In genomic region chr17:42016952-42017865, GRCh38 we compare ENCODE assay signal across 8 cellular contexts. TPM values are rescaled to one million over a fixed set of nuclear protein-coding genes. Genes with fewer than 3 reads are reported as not detected.
DNase-seq lines count a peak whose midpoint lies in the region; ATAC-seq, FAIRE-seq and TF ChIP-seq lines count a peak whose summit lies in the region.

Gene DNAJC7 (minus strand): TSS chr17:42017439. CDS start chr17:42017416, 23 bp downstream.

- H3K27me3 ChIP-seq in left ventricle myocardium inferior (ENCODE audit: low read depth) = no peaks in the 10 kb centered on the region
- H3K27me3 ChIP-seq in prostate gland (replicated peaks; ENCODE audit: insufficient read depth) = no peaks in the 10 kb centered on the region

- ATAC-seq in HG02840 (IDR thresholded peaks at IDR 0.05; ENCODE audit: low FRiP score, unreplicated experiment) = peak; percentile 67

- intact Hi-C loops in T-helper 1 cell treated with Interleukin-12 subunit alpha and Interleukin-12 subunit beta and Interleukin-4 antibody, amounts not matched to agents 30 ng/mL and 1 ng/mL, for 36 hours (cut with micrococcal nuclease) = loop anchor here (1.0 to 5.0 kb wide), 9 partner anchors 51 to 520 kb away; partner anchors contain the start of genes CNP, KCNH4, KLHL11 and NAGLU
- intact Hi-C loops in left ventricle myocardium inferior (cut with micrococcal nuclease) (no loop called here), prostate gland (cut with DNase I) (loop anchor here (5.0 kb wide), 1 partner anchor 50 kb away; the partner anchor contains the start of gene CNP)

- H3K4me3 ChIP-seq in left ventricle myocardium inferior (peak within 1 kb of the TSS; percentile 84), prostate gland (peak within 1 kb of the TSS; percentile 85 to 89)

- H3K36me3 ChIP-seq in left ventricle myocardium inferior = peaks cover 8% of the 10 kb centered on the region
- peaks cover 0 to under 1% of the 10 kb centered on the region in 2 donors for H3K36me3 ChIP-seq in prostate gland

- H3K9me3 ChIP-seq in left ventricle myocardium inferior (replicated peaks) (no peaks in the 10 kb centered on the region), prostate gland (no peaks in the 10 kb centered on the region)

- TF ChIP-seq POLR2A in GM12891 (IDR thresholded peaks at IDR 0.05; ENCODE audit: low read depth, low read length) = peak; percentile 95
- peak; percentile 67 for TF ChIP-seq POLR2A in prostate gland (IDR thresholded peaks at IDR 0.05)

- WGBS in prostate gland = under 1% methylated on average over 48 of the region's 70 CpGs

- TF ChIP-seq CTCF in left ventricle myocardium inferior (IDR thresholded peaks at IDR 0.05; ENCODE audit: borderline replicate concordance) (no peak), prostate gland (IDR thresholded peaks at IDR 0.05) (peak in 2 of 4 experiments; percentile 38)

- H3K4me1 ChIP-seq in left ventricle myocardium inferior (peaks cover 84% of the 10 kb centered on the region), prostate gland (replicated peaks) (peaks cover 8% of the 10 kb centered on the region)

- peak; percentile 91 for DNase-seq in GM12891 (ENCODE audit: insufficient read length, low spot score)
- peak; percentile 94 for DNase-seq in NCI-H146 (lab: John Stamatoyannopoulos, UW)
- peak; percentile 89 for DNase-seq in amniotic epithelial cell (ENCODE audit: low read depth)
- peak; percentile 92 for DNase-seq in left ventricle myocardium inferior
- DNase-seq in prostate gland (ENCODE audit: low spot score) = peak; percentile 89
- peak; percentile 90 for DNase-seq in ureter (ENCODE audit: low spot score)

- H3K27ac ChIP-seq in left ventricle myocardium inferior (replicated peaks) (peak within 1 kb of the TSS; percentile 90), prostate gland (peak within 1 kb of the TSS; percentile 90 to 93)

- FAIRE-seq in GM12891 (lab: Jason Lieb, UNC) = peak; percentile 93

TF ChIP-seq in GM12891, 5 proteins besides CTCF, POLR2A, EP300 and RAD21:
- peak; percentile 94 for TF ChIP-seq POLR2AphosphoS5 (IDR thresholded peaks at IDR 0.05; ENCODE audit: low read depth, low read length)
- TF ChIP-seq SPI1 (IDR thresholded peaks at IDR 0.05; ENCODE audit: low read depth, low read length) = peak; percentile 33; the same call in 1 of the 2 replicates
- peak; percentile 97 for TF ChIP-seq TAF1 (IDR thresholded peaks at IDR 0.05; ENCODE audit: low read depth, low read length)
- no peak for TF ChIP-seq POU2F2 (IDR thresholded peaks at IDR 0.05; ENCODE audit: low read depth, low read length)
- no peak for TF ChIP-seq PAX5 (IDR thresholded peaks at IDR 0.05; ENCODE audit: insufficient read depth, low read length, severe bottlenecking)

RNA-seq across cellular contexts. Expression of gene DNAJC7, which starts in this region (rescaled TPM):
- polyA plus RNA-seq in GM12891 (2012; ENCODE audit: low read depth, missing spikeins) = 101 TPM
- 103 and 119 TPM in 2 replicates for total RNA-seq in T-helper 1 cell treated with Interleukin-12 subunit alpha and Interleukin-12 subunit beta and Interleukin-4 antibody, amounts not matched to agents 30 ng/mL and 1 ng/mL, for 36 hours
- total RNA-seq in left ventricle myocardium inferior (71.2 TPM), prostate gland (10 to 100 TPM; 57.8 to 60.4 TPM), ureter (111 TPM)

Comparison
In these comparisons a context has a peak if more than half of its experiments do, and no peak if none do; other contexts are left out.
1. Peak in every context shown above with its lines: DNase-seq, ATAC-seq, H3K4me3 ChIP-seq and H3K27ac ChIP-seq.